23 cellular contexts compared by ENCODE assay signal in the genomic region with DNA sequence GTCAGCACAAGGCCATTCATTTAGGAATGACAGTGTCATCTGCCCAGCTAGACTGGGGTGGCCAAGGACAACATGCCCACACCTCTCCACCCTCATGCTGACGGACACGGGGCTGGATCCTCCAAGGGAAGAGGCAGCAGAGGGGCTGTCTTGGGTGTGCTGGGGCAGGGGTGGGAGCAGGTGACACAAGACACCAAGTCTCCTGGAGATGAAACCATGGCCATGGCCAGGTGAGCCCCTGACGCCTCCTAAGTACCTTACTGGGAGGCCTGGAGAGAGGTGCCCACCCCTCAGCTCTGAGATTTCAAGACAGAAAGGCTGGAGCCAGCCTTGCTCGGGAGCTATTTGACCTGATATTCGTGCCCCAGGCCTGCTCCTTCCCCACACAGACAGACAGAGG. TPM values are rescaled to one million over a fixed set of nuclear protein-coding genes. Genes with fewer than 3 reads are reported as not detected.
"Had no signal": no experiment of that assay in that cellular context is flagged by ENCODE, and none has a peak within 500 bp of the region (broad histone marks: within the 10 kb centered on the region; RNA-seq: fewer than 3 reads in every experiment).

No MANE protein-coding gene starts in this region.

- H3K36me3 ChIP-seq: upper lobe of right lung, vagina had no signal

- FAIRE-seq: endothelial cell of umbilical vein had no signal

- H3K27me3 ChIP-seq: hepatocyte, spleen, testis, tibial nerve, upper lobe of right lung, vagina had no signal

- H3K36me3 Mint-ChIP-seq: naive thymus-derived CD4-positive, alpha-beta T cell; stimulated activated memory B cell treated with anti-CD40 and anti-IgM and Interleukin-4, amounts not matched to agents 10 μg/mL and 1 μg/mL and 100 μg/mL, for 72 hours had no signal

- H3K4me1 ChIP-seq: foreskin keratinocyte, testis, tibial nerve, vagina had no signal

- DNase-seq: dermis blood vessel endothelial cell; effector CD4-positive, alpha-beta T cell; endodermal cell; erythroblast; foreskin keratinocyte; head of caudate nucleus; left colon; mammary epithelial cell; naive thymus-derived CD4-positive, alpha-beta T cell; nephron progenitor cell; spleen; stimulated activated CD4-positive, alpha-beta T cell treated with anti-CD3 and anti-CD28 coated beads, Interleukin-15, amount 100 ng/mL, for 24 hours; stimulated activated CD4-positive, alpha-beta T cell treated with anti-CD3 and anti-CD28 coated beads, Interleukin-1b, Interleukin-23, amount 100 ng/mL, for 48 hours; stimulated activated CD4-positive, alpha-beta T cell treated with anti-CD3 and anti-CD28 coated beads, Interleukin-4, amount 100 ng/mL, for 24 hours; testis; upper lobe of right lung had no signal

- H3K4me3 ChIP-seq: hepatocyte, spleen, testis, tibial nerve, upper lobe of right lung, vagina had no signal

- H3K9me3 Mint-ChIP-seq: endodermal cell; naive thymus-derived CD4-positive, alpha-beta T cell; nephron progenitor cell; stimulated activated memory B cell treated with anti-CD40 and anti-IgM and Interleukin-4, amounts not matched to agents 10 μg/mL and 1 μg/mL and 100 μg/mL, for 72 hours; stimulated activated naive CD8-positive, alpha-beta T cell treated with anti-CD3 and anti-CD28 coated beads, Interleukin-15, Interleukin-2, amounts not matched to agents 100 ng/mL and 50 ng/mL, for 24 hours had no signal

- H2AFZ ChIP-seq: hepatocyte had no signal

- H3K4me3 Mint-ChIP-seq: endodermal cell; naive thymus-derived CD4-positive, alpha-beta T cell; nephron progenitor cell; stimulated activated memory B cell treated with anti-CD40 and anti-IgM and Interleukin-4, amounts not matched to agents 10 μg/mL and 1 μg/mL and 100 μg/mL, for 72 hours; stimulated activated naive CD8-positive, alpha-beta T cell treated with anti-CD3 and anti-CD28 coated beads, Interleukin-15, Interleukin-2, amounts not matched to agents 100 ng/mL and 50 ng/mL, for 24 hours had no signal

- H3K4me1 Mint-ChIP-seq: endodermal cell; stimulated activated memory B cell treated with anti-CD40 and anti-IgM and Interleukin-4, amounts not matched to agents 10 μg/mL and 1 μg/mL and 100 μg/mL, for 72 hours had no signal

- ATAC-seq: foreskin keratinocyte; naive thymus-derived CD4-positive, alpha-beta T cell; sciatic nerve; stimulated activated memory B cell treated with anti-CD40 and anti-IgM and Interleukin-4, amounts not matched to agents 10 μg/mL and 1 μg/mL and 100 μg/mL, for 72 hours had no signal

- H3K9me3 ChIP-seq: spleen, testis, tibial nerve, upper lobe of right lung, vagina had no signal

- H3K27ac Mint-ChIP-seq: endodermal cell; naive thymus-derived CD4-positive, alpha-beta T cell; nephron progenitor cell; stimulated activated memory B cell treated with anti-CD40 and anti-IgM and Interleukin-4, amounts not matched to agents 10 μg/mL and 1 μg/mL and 100 μg/mL, for 72 hours; stimulated activated naive CD8-positive, alpha-beta T cell treated with anti-CD3 and anti-CD28 coated beads, Interleukin-15, Interleukin-2, amounts not matched to agents 100 ng/mL and 50 ng/mL, for 24 hours had no signal

- H3K4me2 ChIP-seq: hepatocyte had no signal

- H3K27ac ChIP-seq: foreskin keratinocyte, hepatocyte, testis, tibial nerve, upper lobe of right lung, vagina had no signal

- H3K79me2 ChIP-seq: hepatocyte had no signal

RNA-seq across cellular contexts. Expression of gene RASD1, which starts 9.0 kb away (rescaled TPM):
- polyA plus RNA-seq: mammary epithelial cell; naive thymus-derived CD4-positive, alpha-beta T cell had no signal
